In the genomic region with DNA sequence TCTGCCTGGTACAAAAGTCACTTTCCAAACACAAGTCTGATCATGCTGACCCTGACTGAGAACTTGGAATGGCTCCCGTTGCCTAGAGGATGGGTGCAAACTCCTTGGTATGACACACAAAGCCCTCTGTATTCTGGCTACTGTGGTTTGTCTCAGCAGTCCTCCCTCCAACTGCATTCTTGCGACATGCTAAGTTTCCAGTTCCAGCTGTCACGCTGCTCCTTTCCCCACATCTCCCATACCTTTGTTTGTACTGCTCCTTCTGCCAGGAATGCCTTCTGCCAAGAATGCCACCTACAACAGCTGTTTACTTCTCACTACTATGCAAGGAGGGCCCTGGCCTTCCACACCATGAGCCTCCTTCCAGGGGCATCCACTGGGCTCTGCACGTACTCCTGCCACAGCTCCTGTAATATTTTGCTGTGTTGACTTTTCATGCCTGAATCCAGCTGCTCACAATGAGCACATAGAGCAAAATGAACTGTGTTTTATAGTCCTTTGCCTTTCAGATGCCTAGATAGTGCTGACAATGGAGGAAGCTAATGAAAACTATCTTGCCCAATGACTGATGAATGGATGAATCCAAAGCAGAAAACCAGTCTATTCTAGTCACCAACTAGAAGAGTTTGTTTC, we compare ENCODE assay signal across 1 cellular context.
TF ChIP-seq lines count a peak whose summit lies in the region.

No MANE protein-coding gene starts in this region.

TF ChIP-seq in IMR-90, 13 proteins besides CTCF, POLR2A, EP300 and RAD21:
- TF ChIP-seq NFE2L2 (IDR thresholded peaks at IDR 0.05; ENCODE audit: low read depth, low read length) = no peak
- peak; percentile 95 for TF ChIP-seq CEBPB (IDR thresholded peaks at IDR 0.05; ENCODE audit: low read depth, low read length)
TF ChIP-seq in IMR-90: peak in this region for 1.
